6 cellular contexts compared by ENCODE assay signal in the genomic region with DNA sequence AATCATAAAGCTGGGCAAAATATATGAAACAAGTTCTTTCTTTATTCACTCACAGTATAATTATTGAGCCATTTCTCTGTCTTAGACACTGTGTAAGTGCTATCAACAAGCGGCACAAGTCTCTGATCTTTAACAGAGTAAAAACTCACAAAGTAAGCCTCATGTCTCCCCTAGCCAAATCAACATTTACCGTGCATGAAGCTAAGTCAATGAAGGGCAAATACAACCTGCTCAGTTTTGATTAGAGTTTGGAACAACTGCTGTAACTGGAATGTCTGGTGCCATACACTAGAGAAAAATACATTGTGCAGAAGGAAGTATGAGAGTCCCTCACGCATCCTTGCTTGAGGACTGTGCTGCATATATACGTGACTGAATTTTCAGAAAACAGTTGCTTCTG.
"Had no signal": no experiment of that assay in that cellular context is flagged by ENCODE, and none has a peak within 500 bp of the region (broad histone marks: within the 10 kb centered on the region; RNA-seq: fewer than 3 reads in every experiment).

No MANE protein-coding gene starts in this region.

- FAIRE-seq: HTR-8/SVneo, K562 had no signal

- H3K9me3 ChIP-seq: HAP-1 had no signal

- DNase-seq: GM23248, H7, IMR-90 had no signal

- H3K27ac ChIP-seq: GM23248 had no signal

- H3K4me3 ChIP-seq: GM23248, HAP-1, K562 had no signal

- H2AFZ ChIP-seq: GM23248 had no signal

- H3K36me3 ChIP-seq: HAP-1 had no signal

- H3K9ac ChIP-seq: GM23248 had no signal
